In genomic region chr12:27525373-27525772, GRCh38 we compare ENCODE assay signal across 8 cellular contexts. TPM values are rescaled to one million over a fixed set of nuclear protein-coding genes. Genes with fewer than 3 reads are reported as not detected.
DNase-seq lines count a peak whose midpoint lies in the region; ATAC-seq and TF ChIP-seq lines count a peak whose summit lies in the region.

No MANE protein-coding gene starts in this region.

- H3K9me3 Mint-ChIP-seq in dendritic cell treated with granulocyte-macrophage colony-stimulating factor and Interleukin-4, amounts not matched to agents 40 ng/mL and 50 ng/mL, for 4 days: no peaks in the 10 kb centered on the region
- H3K9me3 Mint-ChIP-seq in naive B cell: no peaks in the 10 kb centered on the region

- H3K4me1 Mint-ChIP-seq in dendritic cell treated with granulocyte-macrophage colony-stimulating factor and Interleukin-4, amounts not matched to agents 40 ng/mL and 50 ng/mL, for 4 days (ENCODE audit: low read depth): peaks cover 30% of the 10 kb centered on the region
- peaks cover 21 to 56% (median 47%) of the 10 kb centered on the region in 3 donors for H3K4me1 Mint-ChIP-seq in naive B cell

- H3K27ac Mint-ChIP-seq in dendritic cell treated with granulocyte-macrophage colony-stimulating factor and Interleukin-4, amounts not matched to agents 40 ng/mL and 50 ng/mL, for 4 days: peak overlapping the region; percentile 75
- peak overlapping the region in 4 of 6 donors; percentile 18 to 91 (median 64) for H3K27ac Mint-ChIP-seq in naive B cell

- H3K27ac ChIP-seq in caudate nucleus (ENCODE audit: low read depth, low read length): no peak overlapping the region

- CTCF ChIA-PET in BJ (lab: Yijun Ruan, JAX): interaction anchor here (1.4 to 2.5 kb wide), 8 partner anchors 17 to 110 kb away, joined by 3 to 14 read pairs (median 8); no protein-coding TSS in a partner anchor

- H3K36me3 ChIP-seq in BJ (ENCODE audit: control insufficient read depth, insufficient read depth, low read length): no peaks in the 10 kb centered on the region

- no peak for TF ChIP-seq CTCF in BJ (IDR thresholded peaks at IDR 0.05; ENCODE audit: insufficient read depth, low read depth, low read length)

- intact Hi-C loops in dendritic cell treated with granulocyte-macrophage colony-stimulating factor and Interleukin-4, amounts not matched to agents 40 ng/mL and 50 ng/mL, for 4 days (cut with micrococcal nuclease): no loop called here

- no peak for DNase-seq in BJ (ENCODE audit: low read depth)
- peak; percentile 90 for DNase-seq in M059J (ENCODE audit: low read depth)
- no peak for DNase-seq in naive B cell
- no peak for DNase-seq in caudate nucleus (lab: John Stamatoyannopoulos, UW)
- no peak for DNase-seq in NCI-H1694 (lab: John Stamatoyannopoulos, UW)

- peaks cover 13% of the 10 kb centered on the region for H3K36me3 Mint-ChIP-seq in dendritic cell treated with granulocyte-macrophage colony-stimulating factor and Interleukin-4, amounts not matched to agents 40 ng/mL and 50 ng/mL, for 4 days (ENCODE audit: low read depth)
- H3K36me3 Mint-ChIP-seq in naive B cell: no peaks in the 10 kb centered on the region

- ATAC-seq in naive B cell (ENCODE audit: low read depth in 2 of 2) (no peak), HG02642 (IDR thresholded peaks at IDR 0.05; ENCODE audit: poor library complexity, unreplicated experiment) (no peak), GM19328 (IDR thresholded peaks at IDR 0.05; ENCODE audit: unreplicated experiment) (no peak)

- peak overlapping the region; percentile 95 for H3K4me3 Mint-ChIP-seq in dendritic cell treated with granulocyte-macrophage colony-stimulating factor and Interleukin-4, amounts not matched to agents 40 ng/mL and 50 ng/mL, for 4 days
- peak overlapping the region; percentile 91 to 99 (median 97) for H3K4me3 Mint-ChIP-seq in naive B cell

- H3K27me3 Mint-ChIP-seq in dendritic cell treated with granulocyte-macrophage colony-stimulating factor and Interleukin-4, amounts not matched to agents 40 ng/mL and 50 ng/mL, for 4 days: peaks cover 8% of the 10 kb centered on the region
- peaks cover 0 to 6% (median 0%) of the 10 kb centered on the region in 3 donors for H3K27me3 Mint-ChIP-seq in naive B cell

- POLR2A ChIA-PET in BJ (lab: Charles Lee): interaction anchor here (0.5 to 0.6 kb wide), 2 partner anchors 16 to 219 kb away, joined by 3 to 4 read pairs; no protein-coding TSS in a partner anchor

- no peaks in the 10 kb centered on the region for H3K27me3 ChIP-seq in BJ (ENCODE audit: control insufficient read depth, insufficient read depth, low read length)

- peak overlapping the region; percentile 88 for H3K4me3 ChIP-seq in BJ (ENCODE audit: low read depth, low read length)

RNA-seq across cellular contexts. Expression of gene PPFIBP1, which starts 1.4 kb away (rescaled TPM):
- 47.5 and 67.4 TPM in 2 replicates for polyA plus RNA-seq in BJ (2011; rRNA removed)
- 83.0 and 93.0 TPM in 2 replicates for polyA minus RNA-seq in BJ (2011; rRNA and poly(A)+ RNA removed)
- 25.3 and 45.4 TPM in 2 replicates for total RNA-seq in M059J (2014; rRNA removed; shearing (Covaris generic))
- 10 to 100 TPM in 4 of 6 donors, 1 to 10 TPM in 2; 8.2 to 19.0 (median 14.4) TPM for polyA plus RNA-seq in naive B cell (ENCODE audit: low read depth in 6 of 6)
